ENCODE assay signal across 10 cellular contexts in genomic region chr1:231359113-231359512, GRCh38. TPM values are rescaled to one million over a fixed set of nuclear protein-coding genes. Genes with fewer than 3 reads are reported as not detected.
DNase-seq lines count a peak whose midpoint lies in the region; ATAC-seq and TF ChIP-seq lines count a peak whose summit lies in the region.
"Had no signal": no experiment of that assay in that cellular context is flagged by ENCODE, and none has a peak within 500 bp of the region (broad histone marks: within the 10 kb centered on the region; RNA-seq: fewer than 3 reads in every experiment).

No MANE protein-coding gene starts in this region.

- H3K4me3 Mint-ChIP-seq in naive thymus-derived CD4-positive, alpha-beta T cell, result no peak overlapping the region
- H3K4me3 Mint-ChIP-seq: neural progenitor cell had no signal

- H3K36me3 Mint-ChIP-seq in naive thymus-derived CD4-positive, alpha-beta T cell, result peaks cover 3 to 17% (median 8%) of the 10 kb centered on the region in 5 donors

- H3K9me3 ChIP-seq in naive thymus-derived CD4-positive, alpha-beta T cell (ENCODE audit: control insufficient read depth in 2 of 3, low read length in 3 of 3), result no peaks in the 10 kb centered on the region
- no peaks in the 10 kb centered on the region for H3K9me3 ChIP-seq in vagina
- H3K9me3 ChIP-seq: upper lobe of left lung had no signal

- no peaks in the 10 kb centered on the region for H3K9me3 Mint-ChIP-seq in naive thymus-derived CD4-positive, alpha-beta T cell
- H3K9me3 Mint-ChIP-seq: neural progenitor cell had no signal

- CTCF ChIA-PET in naive thymus-derived CD4-positive, alpha-beta T cell (lab: Charles Lee), result interaction anchor here (0.6 to 1.5 kb wide), 6 partner anchors 21 to 504 kb away, joined by 3 to 6 read pairs (median 4); no protein-coding TSS in a partner anchor

- in situ Hi-C loops in astrocyte of the spinal cord (cut with HindIII; ENCODE audit: low sequenced_read_pairs), result no loop called here

- no peaks in the 10 kb centered on the region for H3K36me3 ChIP-seq in naive thymus-derived CD4-positive, alpha-beta T cell (ENCODE audit: control insufficient read depth in 2 of 3, insufficient read depth in 3 of 3, low read length in 3 of 3)
- peaks cover 0 to 4% of the 10 kb centered on the region in 2 donors for H3K36me3 ChIP-seq in vagina
- H3K36me3 ChIP-seq: neural progenitor cell had no signal

- H3K27ac ChIP-seq in naive thymus-derived CD4-positive, alpha-beta T cell (ENCODE audit: low read depth, low read length), result no peak overlapping the region
- H3K27ac ChIP-seq in vagina, result no peak overlapping the region
- H3K27ac ChIP-seq: neural progenitor cell, upper lobe of left lung had no signal

- peaks cover 0 to 3% of the 10 kb centered on the region in 2 donors for H3K4me1 ChIP-seq in naive thymus-derived CD4-positive, alpha-beta T cell (ENCODE audit: control insufficient read depth in 2 of 2, insufficient read depth in 2 of 2, low read length in 2 of 2)
- H3K4me1 ChIP-seq in vagina, result peaks cover 5% of the 10 kb centered on the region
- H3K4me1 ChIP-seq: neural progenitor cell had no signal

- POLR2A ChIA-PET in naive thymus-derived CD4-positive, alpha-beta T cell (lab: Charles Lee), result no interaction called here

- intact Hi-C loops in naive thymus-derived CD4-positive, alpha-beta T cell (cut with micrococcal nuclease), result loop anchor here (2.0 to 5.0 kb wide), 5 partner anchors 63 to 1268 kb away; partner anchors contain the start of genes EGLN1 (in 1 of the 2) and TSNAX (in 1 of the 2)
- intact Hi-C loops in vagina (cut with DNase I), result loop anchor here (5.0 to 10.0 kb wide), 2 partner anchors 66 to 228 kb away; partner anchors contain the start of gene EGLN1

- ATAC-seq in naive thymus-derived CD4-positive, alpha-beta T cell, result peak; percentile 71
- ATAC-seq in GM18870 (IDR thresholded peaks at IDR 0.05; ENCODE audit: unreplicated experiment), result no peak

- peaks cover 2 to 16% (median 7%) of the 10 kb centered on the region in 7 donors for H3K4me1 Mint-ChIP-seq in naive thymus-derived CD4-positive, alpha-beta T cell
- H3K4me1 Mint-ChIP-seq: neural progenitor cell had no signal

- H3K27ac Mint-ChIP-seq in naive thymus-derived CD4-positive, alpha-beta T cell, result peak overlapping the region in 3 of 9 donors; percentile 44 to 84 (median 47)
- H3K27ac Mint-ChIP-seq: neural progenitor cell had no signal

- H3K27me3 Mint-ChIP-seq in naive thymus-derived CD4-positive, alpha-beta T cell, result no peaks in the 10 kb centered on the region

- no peak overlapping the region for H3K4me3 ChIP-seq in astrocyte of the spinal cord (ENCODE audit: low read depth, low read length)
- H3K4me3 ChIP-seq in naive thymus-derived CD4-positive, alpha-beta T cell (ENCODE audit: low read length), result no peak overlapping the region
- no peak overlapping the region for H3K4me3 ChIP-seq in vagina
- H3K4me3 ChIP-seq: neural progenitor cell, upper lobe of left lung had no signal

- DNase-seq in CD1c-positive myeloid dendritic cell (ENCODE audit: extremely low spot score), result peak; percentile 53
- DNase-seq in M059J (ENCODE audit: low read depth), result peak; percentile 78
- peak; percentile 78 for DNase-seq in astrocyte of the spinal cord (ENCODE audit: low read depth, low spot score)
- no peak for DNase-seq in naive thymus-derived CD4-positive, alpha-beta T cell
- DNase-seq in HPDE6-E6E7 (ENCODE audit: extremely low spot score), result no peak
- DNase-seq in activated effector memory CD4-positive, alpha-beta T cell treated with Interleukin-2 at 50 U/mL for 16 hours, result no peak
- DNase-seq in vagina (ENCODE audit: extremely low spot score in 2 of 2), result no peak

- TF ChIP-seq CTCF in astrocyte of the spinal cord (IDR thresholded peaks at IDR 0.05; ENCODE audit: low read depth, low read length), result no peak
- no peak for TF ChIP-seq CTCF in vagina (IDR thresholded peaks at IDR 0.05)

- H3K27me3 ChIP-seq in naive thymus-derived CD4-positive, alpha-beta T cell (ENCODE audit: control insufficient read depth in 2 of 2, insufficient read depth in 2 of 2, low read length in 2 of 2), result no peaks in the 10 kb centered on the region
- no peaks in the 10 kb centered on the region for H3K27me3 ChIP-seq in vagina
- H3K27me3 ChIP-seq: neural progenitor cell, upper lobe of left lung had no signal

- TF ChIP-seq POLR2A in vagina (IDR thresholded peaks at IDR 0.05), result no peak

RNA-seq across cellular contexts. Expression of gene SPRTN, which starts 21.0 kb away (rescaled TPM):
- total RNA-seq in M059J (2014; rRNA removed; shearing (Covaris generic)), result 19.0 and 20.1 TPM in 2 replicates
- 10 to 100 TPM; 13.5 to 25.7 (median 17.0) TPM for total RNA-seq in naive thymus-derived CD4-positive, alpha-beta T cell
- 10 to 100 TPM; 12.5 to 18.6 TPM for polyA plus RNA-seq in naive thymus-derived CD4-positive, alpha-beta T cell
- total RNA-seq in vagina, result 22.6 TPM

RNA-seq across cellular contexts. Expression of gene EXOC8, which starts 21.5 kb away (rescaled TPM):
- total RNA-seq in M059J (2014; rRNA removed; shearing (Covaris generic)), result 10.8 and 13.3 TPM in 2 replicates
- 10 to 100 TPM; 21.9 to 33.8 (median 28.0) TPM for total RNA-seq in naive thymus-derived CD4-positive, alpha-beta T cell
- polyA plus RNA-seq in naive thymus-derived CD4-positive, alpha-beta T cell, result 1 to 10 TPM; 2.7 to 2.9 TPM
- 11.5 TPM for total RNA-seq in vagina

Comparison
In these comparisons a context has a peak if more than half of its experiments do, and no peak if none do; other contexts are left out.
1. DNase-seq: peak in CD1c-positive myeloid dendritic cell (single experiment), M059J (single experiment) and astrocyte of the spinal cord (single experiment); none in naive thymus-derived CD4-positive, alpha-beta T cell (0 of 9), HPDE6-E6E7 (single experiment), activated effector memory CD4-positive, alpha-beta T cell treated with Interleukin-2 at 50 U/mL for 16 hours (single experiment) and vagina (0 of 2).